In genomic region chr14:54713364-54713763, GRCh38 we compare ENCODE assay signal across 18 cellular contexts.
DNase-seq lines count a peak whose midpoint lies in the region; ATAC-seq and TF ChIP-seq lines count a peak whose summit lies in the region.
"Had no signal": no experiment of that assay in that cellular context is flagged by ENCODE, and none has a peak within 500 bp of the region (broad histone marks: within the 10 kb centered on the region; RNA-seq: fewer than 3 reads in every experiment).

No MANE protein-coding gene starts in this region.

- DNase-seq in GM04504 (ENCODE audit: low read depth): peak; percentile 61
- no peak for DNase-seq in esophagus muscularis mucosa (ENCODE audit: extremely low spot score)
- no peak for DNase-seq in mesenchymal stem cell
- no peak for DNase-seq in thyroid gland
- no peak for DNase-seq in body of pancreas
- DNase-seq in kidney tubule cell (ENCODE audit: low spot score): no peak
- DNase-seq in SW480 (ENCODE audit: low spot score): no peak
- DNase-seq: activated gamma-delta T cell; BE2C; endodermal cell; GOT3; head of caudate nucleus; kidney; naive thymus-derived CD8-positive, alpha-beta T cell; NCI-H1092; NCI-H2171 treated with DMSO at 0.1 percent for 48 hours; stimulated activated CD4-positive, alpha-beta T cell treated with anti-CD3 and anti-CD28 coated beads, Interleukin-4, amount 100 ng/mL, for 24 hours had no signal

- H3K79me1 ChIP-seq in mesenchymal stem cell (replicated peaks; ENCODE audit: low read length, poor library complexity, severe bottlenecking): peaks cover 29% of the 10 kb centered on the region

- H3K4me3 ChIP-seq in esophagus muscularis mucosa (no peak overlapping the region), mesenchymal stem cell (ENCODE audit: insufficient read depth in 1 of 2, low read depth in 1 of 2, low read length in 2 of 2) (peak overlapping the region in 1 of 2 experiments; percentile 45), thyroid gland (replicated peaks in 1 of 3) (no peak overlapping the region), body of pancreas (no peak overlapping the region)

- TF ChIP-seq POLR2A in esophagus muscularis mucosa (IDR thresholded peaks at IDR 0.05; ENCODE audit: low read depth): no peak
- no peak for TF ChIP-seq POLR2A in thyroid gland (IDR thresholded peaks at IDR 0.05)
- TF ChIP-seq POLR2A in body of pancreas (IDR thresholded peaks at IDR 0.05): no peak
- no peak for TF ChIP-seq POLR2A in GM18505 (IDR thresholded peaks at IDR 0.05; ENCODE audit: borderline replicate concordance, extremely low read depth, insufficient read depth, insufficient read length)

- intact Hi-C loops in esophagus muscularis mucosa (cut with DNase I): no loop called here
- intact Hi-C loops in thyroid gland (cut with DNase I): no loop called here
- intact Hi-C loops in body of pancreas (cut with DNase I): no loop called here

- peaks cover 60 to 81% (median 66%) of the 10 kb centered on the region in 4 donors for H3K4me1 ChIP-seq in esophagus muscularis mucosa
- no peaks in the 10 kb centered on the region for H3K4me1 ChIP-seq in mesenchymal stem cell (ENCODE audit: control insufficient read depth, insufficient read depth, low read depth, low read length)
- H3K4me1 ChIP-seq in thyroid gland: peaks cover 28 to 73% of the 10 kb centered on the region in 2 donors
- H3K4me1 ChIP-seq in body of pancreas: no peaks in the 10 kb centered on the region
- H3K4me1 ChIP-seq: BE2C had no signal

- H2AK5ac ChIP-seq in mesenchymal stem cell (ENCODE audit: low read length, severe bottlenecking): no peak overlapping the region

- H3K9ac ChIP-seq in mesenchymal stem cell (ENCODE audit: low read length): peak overlapping the region; percentile 74

- no peak overlapping the region for H3K23ac ChIP-seq in mesenchymal stem cell (ENCODE audit: low read length in 2 of 2)

- H2BK5ac ChIP-seq in mesenchymal stem cell (ENCODE audit: low read depth, low read length, poor library complexity, severe bottlenecking): no peak overlapping the region

- H3K27me3 ChIP-seq in esophagus muscularis mucosa: no peaks in the 10 kb centered on the region
- H3K27me3 ChIP-seq in mesenchymal stem cell (ENCODE audit: control insufficient read depth in 1 of 2, insufficient read depth in 1 of 2, low read length in 2 of 2): no peaks in the 10 kb centered on the region
- no peaks in the 10 kb centered on the region for H3K27me3 ChIP-seq in thyroid gland
- H3K27me3 ChIP-seq in body of pancreas: no peaks in the 10 kb centered on the region
- H3K27me3 ChIP-seq: BE2C had no signal

- H4K8ac ChIP-seq in mesenchymal stem cell (ENCODE audit: low read length): no peak overlapping the region

- no peak overlapping the region for H2BK120ac ChIP-seq in mesenchymal stem cell (ENCODE audit: low read depth, low read length)

- no peak overlapping the region for H3K14ac ChIP-seq in mesenchymal stem cell (ENCODE audit: low read length in 2 of 2)

- H3K4me2 ChIP-seq in mesenchymal stem cell (ENCODE audit: low read length, poor library complexity, severe bottlenecking): no peak overlapping the region

- TF ChIP-seq CTCF in esophagus muscularis mucosa (IDR thresholded peaks at IDR 0.05) (no peak), thyroid gland (IDR thresholded peaks at IDR 0.05) (no peak), body of pancreas (IDR thresholded peaks at IDR 0.05) (no peak)

- no peak overlapping the region for H3K4ac ChIP-seq in mesenchymal stem cell (ENCODE audit: low read depth in 1 of 2, low read length in 2 of 2)

- ATAC-seq in body of pancreas (no peak), GM18505 (IDR thresholded peaks at IDR 0.05; ENCODE audit: unreplicated experiment) (no peak)
- ATAC-seq: naive thymus-derived CD8-positive, alpha-beta T cell had no signal

- TF ChIP-seq EP300 in esophagus muscularis mucosa (IDR thresholded peaks at IDR 0.05): no peak

- H2BK12ac ChIP-seq in mesenchymal stem cell (ENCODE audit: low read length in 2 of 2): no peak overlapping the region

- peak overlapping the region in 1 of 2 experiments; percentile 35 for H3K18ac ChIP-seq in mesenchymal stem cell (ENCODE audit: low read depth in 1 of 2, low read length in 2 of 2)

- no peak overlapping the region for H2BK15ac ChIP-seq in mesenchymal stem cell (ENCODE audit: low read depth, poor library complexity, severe bottlenecking)

- no peak overlapping the region for H4K91ac ChIP-seq in mesenchymal stem cell (ENCODE audit: low read length)

- H3K36me3 ChIP-seq in esophagus muscularis mucosa (no peaks in the 10 kb centered on the region), mesenchymal stem cell (ENCODE audit: control insufficient read depth in 1 of 2, insufficient read depth in 2 of 2, low read depth in 1 of 2, low read length in 2 of 2) (peaks cover 2 to 8% of the 10 kb centered on the region in 2 experiments), thyroid gland (no peaks in the 10 kb centered on the region), body of pancreas (replicated peaks in 1 of 2; ENCODE audit: insufficient read depth in 1 of 2, low read depth in 2 of 2) (no peaks in the 10 kb centered on the region)
- H3K36me3 ChIP-seq: BE2C had no signal

- peak overlapping the region; percentile 70 to 79 (median 72) for H3K27ac ChIP-seq in esophagus muscularis mucosa (replicated peaks in 1 of 4)
- H3K27ac ChIP-seq in mesenchymal stem cell (ENCODE audit: low read length, poor library complexity, severe bottlenecking): no peak overlapping the region
- peak overlapping the region; percentile 29 to 74 (median 72) for H3K27ac ChIP-seq in thyroid gland
- no peak overlapping the region for H3K27ac ChIP-seq in body of pancreas

- H3K9me3 ChIP-seq in esophagus muscularis mucosa (no peaks in the 10 kb centered on the region), mesenchymal stem cell (ENCODE audit: control insufficient read depth, low read length) (no peaks in the 10 kb centered on the region), thyroid gland (no peaks in the 10 kb centered on the region), body of pancreas (no peaks in the 10 kb centered on the region)
- H3K9me3 ChIP-seq: BE2C had no signal

- H2AFZ ChIP-seq in mesenchymal stem cell (ENCODE audit: low read depth, low read length): no peak overlapping the region

Comparison
In these comparisons a context has a peak if more than half of its experiments do, and no peak if none do; other contexts are left out.
1. H3K27ac ChIP-seq: peak in esophagus muscularis mucosa (4 of 4) and thyroid gland (3 of 3); none in mesenchymal stem cell (single experiment) and body of pancreas (0 of 4).